Comparison of ENCODE assay signal across 16 cellular contexts in the genomic region with DNA sequence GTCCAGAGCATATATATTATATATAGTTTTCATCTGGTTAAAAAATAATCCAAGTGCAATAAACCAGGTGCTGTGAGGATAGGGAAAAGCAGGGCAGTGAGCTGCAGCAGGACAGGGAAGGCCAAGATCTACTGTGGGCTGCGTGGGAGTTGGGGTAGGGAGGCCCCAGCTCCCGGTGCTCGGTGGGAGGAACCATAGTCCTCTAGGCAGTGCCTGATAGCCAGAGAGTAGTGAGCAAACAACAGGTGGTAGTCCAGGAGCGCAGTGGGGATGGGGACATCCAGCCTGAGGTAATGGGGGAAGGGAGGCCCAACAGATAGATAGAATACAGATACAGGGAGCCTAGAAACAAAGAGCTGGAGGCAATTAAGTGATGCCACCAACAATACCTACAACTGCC. TPM values are rescaled to one million over a fixed set of nuclear protein-coding genes. Genes with fewer than 3 reads are reported as not detected.
DNase-seq lines count a peak whose midpoint lies in the region; ATAC-seq, FAIRE-seq and TF ChIP-seq lines count a peak whose summit lies in the region.
"Had no signal": no experiment of that assay in that cellular context is flagged by ENCODE, and none has a peak within 500 bp of the region (broad histone marks: within the 10 kb centered on the region; RNA-seq: fewer than 3 reads in every experiment).

No MANE protein-coding gene starts in this region.

- FAIRE-seq in D721Med (lab: Jason Lieb, UNC) = no peak
- FAIRE-seq: colon had no signal

- no peak overlapping the region for H3K56ac ChIP-seq in mesendoderm (ENCODE audit: low read length)

- no CpG with 5 or more reads among the region's 4 CpGs for WGBS in mesendoderm (ENCODE audit: extremely low coverage, insufficient coverage, low lambda C conversion rate)

- no peak overlapping the region for H4K5ac ChIP-seq in mesendoderm (ENCODE audit: low read length)

- no peak for DNase-seq in activated naive CD8-positive, alpha-beta T cell treated with anti-CD3 and anti-CD28 coated beads, Interleukin-2, amount 10 ng/mL, durations not matched to agents 7 days and 5 days
- DNase-seq in activated naive CD8-positive, alpha-beta T cell treated with anti-CD3 and anti-CD28 coated beads, Interleukin-2, amount 50 U/mL, for 24 hours = no peak
- peak; percentile 73 for DNase-seq in NCI-H69 (lab: John Stamatoyannopoulos, UW)
- DNase-seq in mesendoderm = peak; percentile 42
- DNase-seq in type B pancreatic cell (ENCODE audit: extremely low spot score, unreplicated experiment) = no peak
- DNase-seq in chondrocyte (ENCODE audit: low spot score) = no peak
- no peak for DNase-seq in D721Med (ENCODE audit: insufficient read length, low spot score)
- no peak for DNase-seq in amniotic stem cell (lab: John Stamatoyannopoulos, UW)
- DNase-seq: activated CD4-positive, CD25-positive, alpha-beta regulatory T cell; activated effector memory CD4-positive, alpha-beta T cell treated with anti-CD3 and anti-CD28 coated beads, Interleukin-2, amount 50 U/mL, for 16 hours; naive thymus-derived CD8-positive, alpha-beta T cell; NCI-H2171; stomach; uterus had no signal

- H3K4me3 ChIP-seq in mesendoderm (ENCODE audit: low read length) = no peak overlapping the region
- H3K4me3 ChIP-seq: ascending aorta, stomach, uterus had no signal

- H3K9ac ChIP-seq in mesendoderm (ENCODE audit: low read length) = no peak overlapping the region

- no peaks in the 10 kb centered on the region for H3K36me3 ChIP-seq in mesendoderm (ENCODE audit: control insufficient read depth, insufficient read depth, low read length)
- H3K36me3 ChIP-seq: ascending aorta, stomach, uterus had no signal

- no peak overlapping the region for H2AK5ac ChIP-seq in mesendoderm (ENCODE audit: low read length)

- no peaks in the 10 kb centered on the region for H3K9me3 Mint-ChIP-seq in activated naive CD8-positive, alpha-beta T cell treated with anti-CD3 and anti-CD28 coated beads, Interleukin-2, amount 10 ng/mL, durations not matched to agents 7 days and 5 days
- no peaks in the 10 kb centered on the region for H3K9me3 Mint-ChIP-seq in activated naive CD8-positive, alpha-beta T cell treated with anti-CD3 and anti-CD28 coated beads, Interleukin-2, amount 50 U/mL, for 24 hours
- H3K9me3 Mint-ChIP-seq in type B pancreatic cell (no peaks in the 10 kb centered on the region), chondrocyte (ENCODE audit: low read depth) (no peaks in the 10 kb centered on the region)
- H3K9me3 Mint-ChIP-seq: naive thymus-derived CD8-positive, alpha-beta T cell had no signal

- ATAC-seq in activated naive CD8-positive, alpha-beta T cell treated with anti-CD3 and anti-CD28 coated beads, Interleukin-2, amount 10 ng/mL, durations not matched to agents 7 days and 5 days (ENCODE audit: low read depth) = no peak
- ATAC-seq in activated naive CD8-positive, alpha-beta T cell treated with anti-CD3 and anti-CD28 coated beads, Interleukin-2, amount 50 U/mL, for 24 hours = no peak
- ATAC-seq: naive thymus-derived CD8-positive, alpha-beta T cell had no signal

- H3K27me3 ChIP-seq in mesendoderm (ENCODE audit: insufficient read depth, low read length, poor library complexity) = no peaks in the 10 kb centered on the region
- H3K27me3 ChIP-seq: ascending aorta, uterus had no signal

- no peak overlapping the region for H3K23ac ChIP-seq in mesendoderm (ENCODE audit: low read length)

- H3K27me3 Mint-ChIP-seq in activated naive CD8-positive, alpha-beta T cell treated with anti-CD3 and anti-CD28 coated beads, Interleukin-2, amount 10 ng/mL, durations not matched to agents 7 days and 5 days = peaks cover 7% of the 10 kb centered on the region
- H3K27me3 Mint-ChIP-seq in activated naive CD8-positive, alpha-beta T cell treated with anti-CD3 and anti-CD28 coated beads, Interleukin-2, amount 50 U/mL, for 24 hours = peaks cover 10% of the 10 kb centered on the region
- H3K27me3 Mint-ChIP-seq in type B pancreatic cell (no peaks in the 10 kb centered on the region), chondrocyte (ENCODE audit: low read depth) (no peaks in the 10 kb centered on the region)

- no peak overlapping the region for H3K4me2 ChIP-seq in mesendoderm (ENCODE audit: low read length)

- H2BK5ac ChIP-seq in mesendoderm (ENCODE audit: low read length) = no peak overlapping the region

- H2BK120ac ChIP-seq in mesendoderm (ENCODE audit: low read depth, low read length) = no peak overlapping the region

- H3K27ac ChIP-seq in mesendoderm (ENCODE audit: low read depth, low read length) = no peak overlapping the region
- H3K27ac ChIP-seq: uterus had no signal

- peaks cover 23% of the 10 kb centered on the region for H3K79me2 ChIP-seq in mesendoderm (ENCODE audit: control insufficient read depth, insufficient read depth, low read length)

- peaks cover 5% of the 10 kb centered on the region for H3K79me1 ChIP-seq in mesendoderm (ENCODE audit: low read length)

- no peak overlapping the region for H3K4ac ChIP-seq in mesendoderm (ENCODE audit: low read depth, low read length)

- no peak overlapping the region for H4K8ac ChIP-seq in mesendoderm (ENCODE audit: low read depth, low read length)

- no peak overlapping the region for H2BK15ac ChIP-seq in mesendoderm (replicated peaks; ENCODE audit: low read depth)

- no peak overlapping the region for H3K18ac ChIP-seq in mesendoderm (ENCODE audit: low read length)

- TF ChIP-seq CTCF in type B pancreatic cell (conservative IDR thresholded peaks at IDR 0.05) = no peak
- no peak for TF ChIP-seq CTCF in chondrocyte (IDR thresholded peaks at IDR 0.05)
- TF ChIP-seq CTCF in D721Med (IDR thresholded peaks at IDR 0.05; ENCODE audit: insufficient read depth, missing control alignments) = no peak

- peaks cover 4% of the 10 kb centered on the region for H3K4me1 ChIP-seq in mesendoderm (ENCODE audit: control insufficient read depth, low read depth, low read length)
- H3K4me1 ChIP-seq: uterus had no signal

- H3K4me1 Mint-ChIP-seq in activated naive CD8-positive, alpha-beta T cell treated with anti-CD3 and anti-CD28 coated beads, Interleukin-2, amount 10 ng/mL, durations not matched to agents 7 days and 5 days = peaks cover 19% of the 10 kb centered on the region
- peaks cover 11% of the 10 kb centered on the region for H3K4me1 Mint-ChIP-seq in activated naive CD8-positive, alpha-beta T cell treated with anti-CD3 and anti-CD28 coated beads, Interleukin-2, amount 50 U/mL, for 24 hours
- peaks cover 33% of the 10 kb centered on the region for H3K4me1 Mint-ChIP-seq in type B pancreatic cell (ENCODE audit: unreplicated experiment)
- H3K4me1 Mint-ChIP-seq in chondrocyte (ENCODE audit: low read depth) = peaks cover 29% of the 10 kb centered on the region

- peak overlapping the region; percentile 48 for H3K4me3 Mint-ChIP-seq in activated naive CD8-positive, alpha-beta T cell treated with anti-CD3 and anti-CD28 coated beads, Interleukin-2, amount 10 ng/mL, durations not matched to agents 7 days and 5 days
- no peak overlapping the region for H3K4me3 Mint-ChIP-seq in activated naive CD8-positive, alpha-beta T cell treated with anti-CD3 and anti-CD28 coated beads, Interleukin-2, amount 50 U/mL, for 24 hours
- H3K4me3 Mint-ChIP-seq in type B pancreatic cell (peak overlapping the region; percentile 74), chondrocyte (ENCODE audit: unreplicated experiment) (no peak overlapping the region)

- POLR2A ChIA-PET in activated naive CD8-positive, alpha-beta T cell treated with anti-CD3 and anti-CD28 coated beads, Interleukin-2, amount 10 ng/mL, durations not matched to agents 7 days and 5 days (lab: Charles Lee) = interaction anchor here (0.5 to 2.0 kb wide), 2 partner anchors 11 to 40 kb away, joined by 3 to 11 read pairs; no protein-coding TSS in a partner anchor

- H3K27ac Mint-ChIP-seq in activated naive CD8-positive, alpha-beta T cell treated with anti-CD3 and anti-CD28 coated beads, Interleukin-2, amount 10 ng/mL, durations not matched to agents 7 days and 5 days = peak overlapping the region; percentile 35
- no peak overlapping the region for H3K27ac Mint-ChIP-seq in activated naive CD8-positive, alpha-beta T cell treated with anti-CD3 and anti-CD28 coated beads, Interleukin-2, amount 50 U/mL, for 24 hours
- H3K27ac Mint-ChIP-seq in type B pancreatic cell (peak overlapping the region; percentile 67), chondrocyte (ENCODE audit: unreplicated experiment) (no peak overlapping the region)

- H3K36me3 Mint-ChIP-seq in activated naive CD8-positive, alpha-beta T cell treated with anti-CD3 and anti-CD28 coated beads, Interleukin-2, amount 10 ng/mL, durations not matched to agents 7 days and 5 days = peaks cover 2% of the 10 kb centered on the region
- H3K36me3 Mint-ChIP-seq in activated naive CD8-positive, alpha-beta T cell treated with anti-CD3 and anti-CD28 coated beads, Interleukin-2, amount 50 U/mL, for 24 hours (ENCODE audit: low read depth) = no peaks in the 10 kb centered on the region
- H3K36me3 Mint-ChIP-seq in type B pancreatic cell = peaks cover 9% of the 10 kb centered on the region
- H3K36me3 Mint-ChIP-seq in chondrocyte (ENCODE audit: low read depth) = no peaks in the 10 kb centered on the region
- H3K36me3 Mint-ChIP-seq: naive thymus-derived CD8-positive, alpha-beta T cell had no signal

RNA-seq across cellular contexts. Expression of a gene that starts 4.1 kb away (rescaled TPM):
- 10 to 100 TPM; 13.3 to 15.0 TPM for total RNA-seq in activated naive CD8-positive, alpha-beta T cell treated with anti-CD3 and anti-CD28 coated beads, Interleukin-2, amount 10 ng/mL, durations not matched to agents 7 days and 5 days
- 72.9 TPM for polyA plus RNA-seq in mesendoderm (2013, experiment 1 of 2)
- 74.8 TPM for polyA plus RNA-seq in mesendoderm (2013, experiment 2 of 2)
- 63.3 and 84.7 TPM in 2 replicates for total RNA-seq in type B pancreatic cell (ENCODE audit: low replicate concordance)
- total RNA-seq in chondrocyte = 67.2 to 79.7 TPM (median 74.2 TPM) in 3 replicates

Comparison
In these comparisons a context has a peak if more than half of its experiments do, and no peak if none do; other contexts are left out.
1. H3K27ac Mint-ChIP-seq: peak in activated naive CD8-positive, alpha-beta T cell treated with anti-CD3 and anti-CD28 coated beads, Interleukin-2, amount 10 ng/mL, durations not matched to agents 7 days and 5 days (single experiment) and type B pancreatic cell (single experiment); none in activated naive CD8-positive, alpha-beta T cell treated with anti-CD3 and anti-CD28 coated beads, Interleukin-2, amount 50 U/mL, for 24 hours (single experiment) and chondrocyte (single experiment).
2. H3K4me3 Mint-ChIP-seq: peak in activated naive CD8-positive, alpha-beta T cell treated with anti-CD3 and anti-CD28 coated beads, Interleukin-2, amount 10 ng/mL, durations not matched to agents 7 days and 5 days (single experiment) and type B pancreatic cell (single experiment); none in activated naive CD8-positive, alpha-beta T cell treated with anti-CD3 and anti-CD28 coated beads, Interleukin-2, amount 50 U/mL, for 24 hours (single experiment) and chondrocyte (single experiment).
3. DNase-seq: peak in NCI-H69 (single experiment) and mesendoderm (single experiment); none in activated naive CD8-positive, alpha-beta T cell treated with anti-CD3 and anti-CD28 coated beads, Interleukin-2, amount 10 ng/mL, durations not matched to agents 7 days and 5 days (single experiment), activated naive CD8-positive, alpha-beta T cell treated with anti-CD3 and anti-CD28 coated beads, Interleukin-2, amount 50 U/mL, for 24 hours (single experiment), type B pancreatic cell (single experiment), chondrocyte (single experiment), D721Med (single experiment) and amniotic stem cell (single experiment).